Comparison of ENCODE assay signal across 8 cellular contexts in genomic region chr11:22192642-22193347, GRCh38. TPM values are rescaled to one million over a fixed set of nuclear protein-coding genes. Genes with fewer than 3 reads are reported as not detected.
DNase-seq lines count a peak whose midpoint lies in the region; ATAC-seq lines count a peak whose summit lies in the region.

A gene with protein sequence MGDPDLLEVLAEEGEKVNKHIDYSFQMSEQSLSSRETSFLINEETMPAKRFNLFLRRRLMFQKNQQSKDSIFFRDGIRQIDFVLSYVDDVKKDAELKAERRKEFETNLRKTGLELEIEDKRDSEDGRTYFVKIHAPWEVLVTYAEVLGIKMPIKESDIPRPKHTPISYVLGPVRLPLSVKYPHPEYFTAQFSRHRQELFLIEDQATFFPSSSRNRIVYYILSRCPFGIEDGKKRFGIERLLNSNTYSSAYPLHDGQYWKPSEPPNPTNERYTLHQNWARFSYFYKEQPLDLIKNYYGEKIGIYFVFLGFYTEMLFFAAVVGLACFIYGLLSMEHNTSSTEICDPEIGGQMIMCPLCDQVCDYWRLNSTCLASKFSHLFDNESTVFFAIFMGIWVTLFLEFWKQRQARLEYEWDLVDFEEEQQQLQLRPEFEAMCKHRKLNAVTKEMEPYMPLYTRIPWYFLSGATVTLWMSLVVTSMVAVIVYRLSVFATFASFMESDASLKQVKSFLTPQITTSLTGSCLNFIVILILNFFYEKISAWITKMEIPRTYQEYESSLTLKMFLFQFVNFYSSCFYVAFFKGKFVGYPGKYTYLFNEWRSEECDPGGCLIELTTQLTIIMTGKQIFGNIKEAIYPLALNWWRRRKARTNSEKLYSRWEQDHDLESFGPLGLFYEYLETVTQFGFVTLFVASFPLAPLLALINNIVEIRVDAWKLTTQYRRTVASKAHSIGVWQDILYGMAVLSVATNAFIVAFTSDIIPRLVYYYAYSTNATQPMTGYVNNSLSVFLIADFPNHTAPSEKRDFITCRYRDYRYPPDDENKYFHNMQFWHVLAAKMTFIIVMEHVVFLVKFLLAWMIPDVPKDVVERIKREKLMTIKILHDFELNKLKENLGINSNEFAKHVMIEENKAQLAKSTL (plus strand): TSS chr11:22193085. CDS start chr11:22193493, 408 bp downstream.

- CTCF ChIA-PET in activated naive CD4-positive, alpha-beta T cell treated with anti-CD3 and anti-CD28 coated beads for 36 hours (lab: Charles Lee): no interaction called here

- peak within 1 kb of the TSS; percentile 39 for H3K27ac ChIP-seq in cingulate gyrus (ENCODE audit: low read depth, low read length)

- DNase-seq in activated naive CD4-positive, alpha-beta T cell treated with anti-CD3 and anti-CD28 coated beads for 36 hours: no peak
- no peak for DNase-seq in activated naive CD4-positive, alpha-beta T cell (lab: John Stamatoyannopoulos, UW)
- peak; percentile 62 for DNase-seq in NCI-H748 (lab: John Stamatoyannopoulos, UW; ENCODE audit: unreplicated experiment)
- DNase-seq in left kidney (ENCODE audit: low read depth, low spot score): peak; percentile 81
- peak; percentile 23 for DNase-seq in stimulated activated CD8-positive, alpha-beta memory T cell treated with anti-CD3 and anti-CD28 coated beads, Interleukin-4, amount 100 ng/mL, for 48 hours
- DNase-seq in NK-92 (lab: John Stamatoyannopoulos, UW; ENCODE audit: unreplicated experiment): no peak

- peak; percentile 42 for ATAC-seq in HG02885 (IDR thresholded peaks at IDR 0.05; ENCODE audit: poor library complexity, unreplicated experiment)

- no peaks in the 10 kb centered on the region for H3K9me3 Mint-ChIP-seq in activated naive CD4-positive, alpha-beta T cell treated with anti-CD3 and anti-CD28 coated beads for 36 hours

- H3K36me3 Mint-ChIP-seq in activated naive CD4-positive, alpha-beta T cell treated with anti-CD3 and anti-CD28 coated beads for 36 hours (ENCODE audit: low read depth): no peaks in the 10 kb centered on the region

- H3K4me1 Mint-ChIP-seq in activated naive CD4-positive, alpha-beta T cell treated with anti-CD3 and anti-CD28 coated beads for 36 hours (ENCODE audit: low read depth): peaks cover 8% of the 10 kb centered on the region

- H3K4me3 Mint-ChIP-seq in activated naive CD4-positive, alpha-beta T cell treated with anti-CD3 and anti-CD28 coated beads for 36 hours: peak within 1 kb of the TSS; percentile 34

- H3K27ac Mint-ChIP-seq in activated naive CD4-positive, alpha-beta T cell treated with anti-CD3 and anti-CD28 coated beads for 36 hours: no peak within 1 kb of the TSS

- H3K27me3 Mint-ChIP-seq in activated naive CD4-positive, alpha-beta T cell treated with anti-CD3 and anti-CD28 coated beads for 36 hours (ENCODE audit: low read depth): peaks cover 35% of the 10 kb centered on the region

- intact Hi-C loops in activated naive CD4-positive, alpha-beta T cell treated with anti-CD3 and anti-CD28 coated beads for 36 hours (cut with micrococcal nuclease): no loop called here

RNA-seq across cellular contexts. Expression of the gene that starts here (rescaled TPM):
- total RNA-seq in activated naive CD4-positive, alpha-beta T cell treated with anti-CD3 and anti-CD28 coated beads for 36 hours: not detected

Comparison
In these comparisons a context has a peak if more than half of its experiments do, and no peak if none do; other contexts are left out.
1. DNase-seq: peak in NCI-H748 (single experiment), left kidney (single experiment) and stimulated activated CD8-positive, alpha-beta memory T cell treated with anti-CD3 and anti-CD28 coated beads, Interleukin-4, amount 100 ng/mL, for 48 hours (single experiment); none in activated naive CD4-positive, alpha-beta T cell treated with anti-CD3 and anti-CD28 coated beads for 36 hours (single experiment), activated naive CD4-positive, alpha-beta T cell (0 of 4) and NK-92 (single experiment).